Comparison of ENCODE assay signal across 2 cellular contexts in genomic region chr7:117399820-117400422, GRCh38.
A peak's percentile ranks its signal among the peaks of the same experiment; 100 is the strongest.
TF ChIP-seq lines count a peak whose summit lies in the region.

No MANE protein-coding gene starts in this region.

TF ChIP-seq in Ishikawa, 13 proteins besides CTCF, POLR2A, EP300 and RAD21 (continued from another document):
- TF ChIP-seq, protein P1, sequence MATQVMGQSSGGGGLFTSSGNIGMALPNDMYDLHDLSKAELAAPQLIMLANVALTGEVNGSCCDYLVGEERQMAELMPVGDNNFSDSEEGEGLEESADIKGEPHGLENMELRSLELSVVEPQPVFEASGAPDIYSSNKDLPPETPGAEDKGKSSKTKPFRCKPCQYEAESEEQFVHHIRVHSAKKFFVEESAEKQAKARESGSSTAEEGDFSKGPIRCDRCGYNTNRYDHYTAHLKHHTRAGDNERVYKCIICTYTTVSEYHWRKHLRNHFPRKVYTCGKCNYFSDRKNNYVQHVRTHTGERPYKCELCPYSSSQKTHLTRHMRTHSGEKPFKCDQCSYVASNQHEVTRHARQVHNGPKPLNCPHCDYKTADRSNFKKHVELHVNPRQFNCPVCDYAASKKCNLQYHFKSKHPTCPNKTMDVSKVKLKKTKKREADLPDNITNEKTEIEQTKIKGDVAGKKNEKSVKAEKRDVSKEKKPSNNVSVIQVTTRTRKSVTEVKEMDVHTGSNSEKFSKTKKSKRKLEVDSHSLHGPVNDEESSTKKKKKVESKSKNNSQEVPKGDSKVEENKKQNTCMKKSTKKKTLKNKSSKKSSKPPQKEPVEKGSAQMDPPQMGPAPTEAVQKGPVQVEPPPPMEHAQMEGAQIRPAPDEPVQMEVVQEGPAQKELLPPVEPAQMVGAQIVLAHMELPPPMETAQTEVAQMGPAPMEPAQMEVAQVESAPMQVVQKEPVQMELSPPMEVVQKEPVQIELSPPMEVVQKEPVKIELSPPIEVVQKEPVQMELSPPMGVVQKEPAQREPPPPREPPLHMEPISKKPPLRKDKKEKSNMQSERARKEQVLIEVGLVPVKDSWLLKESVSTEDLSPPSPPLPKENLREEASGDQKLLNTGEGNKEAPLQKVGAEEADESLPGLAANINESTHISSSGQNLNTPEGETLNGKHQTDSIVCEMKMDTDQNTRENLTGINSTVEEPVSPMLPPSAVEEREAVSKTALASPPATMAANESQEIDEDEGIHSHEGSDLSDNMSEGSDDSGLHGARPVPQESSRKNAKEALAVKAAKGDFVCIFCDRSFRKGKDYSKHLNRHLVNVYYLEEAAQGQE (IDR thresholded peaks at IDR 0.05; ENCODE audit: low read depth) = no peak
- TF ChIP-seq, protein P2, sequence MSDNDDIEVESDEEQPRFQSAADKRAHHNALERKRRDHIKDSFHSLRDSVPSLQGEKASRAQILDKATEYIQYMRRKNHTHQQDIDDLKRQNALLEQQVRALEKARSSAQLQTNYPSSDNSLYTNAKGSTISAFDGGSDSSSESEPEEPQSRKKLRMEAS (IDR thresholded peaks at IDR 0.05) = no peak
TF ChIP-seq in Ishikawa: peak in this region for 0.

TF ChIP-seq in K562, 482 proteins besides CTCF, POLR2A, EP300 and RAD21:
- no peak for TF ChIP-seq DLX4 (CRISPR knock-in tag; IDR thresholded peaks at IDR 0.05)
- TF ChIP-seq RB1 (IDR thresholded peaks at IDR 0.05; ENCODE audit: low read depth) = no peak
- TF ChIP-seq, protein P3, sequence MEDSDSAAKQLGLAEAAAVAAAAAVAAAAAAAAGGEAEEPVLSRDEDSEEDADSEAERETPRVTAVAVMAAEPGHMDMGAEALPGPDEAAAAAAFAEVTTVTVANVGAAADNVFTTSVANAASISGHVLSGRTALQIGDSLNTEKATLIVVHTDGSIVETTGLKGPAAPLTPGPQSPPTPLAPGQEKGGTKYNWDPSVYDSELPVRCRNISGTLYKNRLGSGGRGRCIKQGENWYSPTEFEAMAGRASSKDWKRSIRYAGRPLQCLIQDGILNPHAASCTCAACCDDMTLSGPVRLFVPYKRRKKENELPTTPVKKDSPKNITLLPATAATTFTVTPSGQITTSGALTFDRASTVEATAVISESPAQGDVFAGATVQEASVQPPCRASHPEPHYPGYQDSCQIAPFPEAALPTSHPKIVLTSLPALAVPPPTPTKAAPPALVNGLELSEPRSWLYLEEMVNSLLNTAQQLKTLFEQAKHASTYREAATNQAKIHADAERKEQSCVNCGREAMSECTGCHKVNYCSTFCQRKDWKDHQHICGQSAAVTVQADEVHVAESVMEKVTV (CRISPR knock-in tag; IDR thresholded peaks at IDR 0.05) = peak; percentile 34; the same call in 1 of the 2 replicates
- no peak for TF ChIP-seq PCBP1 (IDR thresholded peaks at IDR 0.05; ENCODE audit: low read depth, low read length, poor library complexity, severe bottlenecking)
- TF ChIP-seq, protein P4, sequence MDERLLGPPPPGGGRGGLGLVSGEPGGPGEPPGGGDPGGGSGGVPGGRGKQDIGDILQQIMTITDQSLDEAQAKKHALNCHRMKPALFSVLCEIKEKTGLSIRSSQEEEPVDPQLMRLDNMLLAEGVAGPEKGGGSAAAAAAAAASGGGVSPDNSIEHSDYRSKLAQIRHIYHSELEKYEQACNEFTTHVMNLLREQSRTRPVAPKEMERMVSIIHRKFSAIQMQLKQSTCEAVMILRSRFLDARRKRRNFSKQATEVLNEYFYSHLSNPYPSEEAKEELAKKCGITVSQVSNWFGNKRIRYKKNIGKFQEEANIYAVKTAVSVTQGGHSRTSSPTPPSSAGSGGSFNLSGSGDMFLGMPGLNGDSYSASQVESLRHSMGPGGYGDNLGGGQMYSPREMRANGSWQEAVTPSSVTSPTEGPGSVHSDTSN (CRISPR knock-in tag; IDR thresholded peaks at IDR 0.05; ENCODE audit: low read depth) = no peak
- TF ChIP-seq, protein P4 (tag; conservative IDR thresholded peaks at IDR 0.05; ENCODE audit: low read depth) = 0 out of 2 replicates have a peak, but pooled peaks have one; percentile 15
- TF ChIP-seq ZNF384 (IDR thresholded peaks at IDR 0.05; ENCODE audit: low read depth, low read length) = no peak
- TF ChIP-seq TCF7 (IDR thresholded peaks at IDR 0.05; ENCODE audit: borderline replicate concordance) = no peak
- TF ChIP-seq YY1 (IDR thresholded peaks at IDR 0.05; ENCODE audit: borderline replicate concordance in 1 of 3, control insufficient read depth in 1 of 3, extremely low read depth in 1 of 3, insufficient read depth in 3 of 3, insufficient read length in 1 of 3, insufficient replicate concordance in 2 of 3, low read depth in 1 of 3, low read length in 2 of 3) = no peak
- TF ChIP-seq ZNF239 (CRISPR knock-in tag; IDR thresholded peaks at IDR 0.05) = no peak
